8 cellular contexts compared by ENCODE assay signal in the genomic region with DNA sequence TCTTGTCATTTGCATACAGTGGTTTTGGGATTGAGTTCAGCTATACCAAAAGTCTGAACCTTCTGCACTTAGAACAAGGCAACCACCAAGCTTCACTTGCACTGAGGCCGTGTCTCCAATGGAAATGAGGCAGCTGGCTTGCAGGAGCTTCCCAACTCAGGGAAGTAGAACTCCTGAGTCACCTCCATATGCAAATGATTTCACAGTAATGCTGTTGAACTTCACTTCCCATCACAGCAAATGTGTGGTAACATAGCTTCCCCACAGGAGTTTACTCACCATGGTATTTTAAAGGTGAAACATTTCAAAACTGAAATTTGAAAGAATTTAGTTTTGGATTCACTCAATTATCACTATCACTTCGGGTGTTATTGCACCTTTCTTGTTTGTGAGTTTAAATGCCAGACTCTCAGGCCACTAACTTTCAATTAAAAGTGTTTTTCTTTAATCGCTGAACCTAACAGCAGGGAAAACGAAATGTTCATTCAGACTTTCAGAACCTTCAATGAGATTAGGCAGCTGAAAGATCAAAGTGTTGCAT. TPM values are rescaled to one million over a fixed set of nuclear protein-coding genes. Genes with fewer than 3 reads are reported as not detected.
DNase-seq lines count a peak whose midpoint lies in the region; ATAC-seq and TF ChIP-seq lines count a peak whose summit lies in the region.

No MANE protein-coding gene starts in this region.

- in situ Hi-C loops in transverse colon (cut with MboI; ENCODE audit: low pct_ligation_motif_present in 1 of 4, low pct_unique_long_range_greater_than_20kb in 1 of 4, low sequenced_read_pairs in 3 of 4), result loop anchor here in 1 of 4 donors (10.0 kb wide), 1 partner anchor 135 kb away; no protein-coding TSS in a partner anchor

- H3K27me3 ChIP-seq in transverse colon, result no peaks in the 10 kb centered on the region

- H3K27ac Mint-ChIP-seq in activated T-cell treated with anti-CD3 and anti-CD28 coated beads, Interleukin-2, amount 50 U/mL, for 24 hours, result peak overlapping the region; percentile 94
- H3K27ac Mint-ChIP-seq in activated T-helper 17 cell treated with anti-CD3 and anti-CD28 coated beads, Interleukin-2, amount 50 U/mL, for 72 hours, result peak overlapping the region; percentile 89
- H3K27ac Mint-ChIP-seq in stimulated activated naive B cell treated with anti-CD40 and anti-IgM and Interleukin-4, amounts not matched to agents 10 μg/mL and 1 μg/mL and 100 μg/mL, for 72 hours, result peak overlapping the region; percentile 32

- peaks cover 96% of the 10 kb centered on the region for H3K36me3 Mint-ChIP-seq in activated T-cell treated with anti-CD3 and anti-CD28 coated beads, Interleukin-2, amount 50 U/mL, for 24 hours (ENCODE audit: low read depth)
- peaks cover 100% of the 10 kb centered on the region for H3K36me3 Mint-ChIP-seq in activated T-helper 17 cell treated with anti-CD3 and anti-CD28 coated beads, Interleukin-2, amount 50 U/mL, for 72 hours (ENCODE audit: low read depth)
- H3K36me3 Mint-ChIP-seq in stimulated activated naive B cell treated with anti-CD40 and anti-IgM and Interleukin-4, amounts not matched to agents 10 μg/mL and 1 μg/mL and 100 μg/mL, for 72 hours, result peaks cover 45 to 58% of the 10 kb centered on the region in 2 donors

- no peaks in the 10 kb centered on the region for H3K4me1 ChIP-seq in transverse colon

- peak overlapping the region; percentile 73 for H3K4me3 Mint-ChIP-seq in activated T-cell treated with anti-CD3 and anti-CD28 coated beads, Interleukin-2, amount 50 U/mL, for 24 hours
- H3K4me3 Mint-ChIP-seq in activated T-helper 17 cell treated with anti-CD3 and anti-CD28 coated beads, Interleukin-2, amount 50 U/mL, for 72 hours, result peak overlapping the region; percentile 97
- peak overlapping the region; percentile 45 to 73 for H3K4me3 Mint-ChIP-seq in stimulated activated naive B cell treated with anti-CD40 and anti-IgM and Interleukin-4, amounts not matched to agents 10 μg/mL and 1 μg/mL and 100 μg/mL, for 72 hours

- H3K9me3 ChIP-seq in transverse colon, result no peaks in the 10 kb centered on the region

- no peak overlapping the region for H3K4me3 ChIP-seq in transverse colon

- peak; percentile 67 for DNase-seq in activated T-cell treated with anti-CD3 and anti-CD28 coated beads, Interleukin-2, amount 50 U/mL, for 24 hours
- DNase-seq in activated T-cell treated with anti-CD3 and anti-CD28 coated beads for 4 hours (no peak), transverse colon (no peak), LoVo (ENCODE audit: low spot score) (no peak), cortex of kidney (lab: John Stamatoyannopoulos, UW) (no peak)
- peak; percentile 18 for DNase-seq in stimulated activated naive B cell treated with anti-CD40 and anti-IgM and Interleukin-4, amounts not matched to agents 10 μg/mL and 1 μg/mL and 100 μg/mL, for 72 hours

- no peak for TF ChIP-seq EP300 in transverse colon (IDR thresholded peaks at IDR 0.05; ENCODE audit: low read depth)

- no peaks in the 10 kb centered on the region for H3K27me3 Mint-ChIP-seq in activated T-cell treated with anti-CD3 and anti-CD28 coated beads, Interleukin-2, amount 50 U/mL, for 24 hours
- no peaks in the 10 kb centered on the region for H3K27me3 Mint-ChIP-seq in activated T-helper 17 cell treated with anti-CD3 and anti-CD28 coated beads, Interleukin-2, amount 50 U/mL, for 72 hours
- no peaks in the 10 kb centered on the region for H3K27me3 Mint-ChIP-seq in stimulated activated naive B cell treated with anti-CD40 and anti-IgM and Interleukin-4, amounts not matched to agents 10 μg/mL and 1 μg/mL and 100 μg/mL, for 72 hours

- no peak for TF ChIP-seq CTCF in transverse colon (IDR thresholded peaks at IDR 0.05)

- peaks cover 86% of the 10 kb centered on the region for H3K4me1 Mint-ChIP-seq in activated T-cell treated with anti-CD3 and anti-CD28 coated beads, Interleukin-2, amount 50 U/mL, for 24 hours (ENCODE audit: low read depth)
- H3K4me1 Mint-ChIP-seq in activated T-helper 17 cell treated with anti-CD3 and anti-CD28 coated beads, Interleukin-2, amount 50 U/mL, for 72 hours, result peaks cover 62% of the 10 kb centered on the region
- peaks cover 35 to 51% of the 10 kb centered on the region in 2 donors for H3K4me1 Mint-ChIP-seq in stimulated activated naive B cell treated with anti-CD40 and anti-IgM and Interleukin-4, amounts not matched to agents 10 μg/mL and 1 μg/mL and 100 μg/mL, for 72 hours

- H3K36me3 ChIP-seq in transverse colon, result no peaks in the 10 kb centered on the region

- peaks cover 11% of the 10 kb centered on the region for H3K9me3 Mint-ChIP-seq in activated T-cell treated with anti-CD3 and anti-CD28 coated beads, Interleukin-2, amount 50 U/mL, for 24 hours
- no peaks in the 10 kb centered on the region for H3K9me3 Mint-ChIP-seq in activated T-helper 17 cell treated with anti-CD3 and anti-CD28 coated beads, Interleukin-2, amount 50 U/mL, for 72 hours
- H3K9me3 Mint-ChIP-seq in stimulated activated naive B cell treated with anti-CD40 and anti-IgM and Interleukin-4, amounts not matched to agents 10 μg/mL and 1 μg/mL and 100 μg/mL, for 72 hours, result no peaks in the 10 kb centered on the region

- no peak overlapping the region for H3K27ac ChIP-seq in transverse colon

- WGBS in transverse colon (ENCODE audit: low coverage in 1 of 2), 2 donors, result 56 to 85% methylated on average over 3 to 4 of the region's 4 CpGs

- ATAC-seq in HG03025 (IDR thresholded peaks at IDR 0.05; ENCODE audit: low FRiP score, unreplicated experiment), result peak; percentile 53
- peak; percentile 81 for ATAC-seq in activated T-helper 17 cell treated with anti-CD3 and anti-CD28 coated beads, Interleukin-2, amount 50 U/mL, for 72 hours (replicated peaks)
- ATAC-seq in stimulated activated naive B cell treated with anti-CD40 and anti-IgM and Interleukin-4, amounts not matched to agents 10 μg/mL and 1 μg/mL and 100 μg/mL, for 72 hours (replicated peaks), result peak; percentile 85 to 86

- TF ChIP-seq POLR2A in transverse colon (IDR thresholded peaks at IDR 0.05), result no peak

- intact Hi-C loops in transverse colon (cut with DNase I; ENCODE audit: low total_unique reads), result no loop called here

RNA-seq across cellular contexts. Expression of a gene that starts 9.0 kb away (rescaled TPM):
- 10 to 100 TPM; 35.2 to 42.2 TPM for total RNA-seq in activated T-helper 17 cell treated with anti-CD3 and anti-CD28 coated beads, Interleukin-2, amount 50 U/mL, for 72 hours
- total RNA-seq in transverse colon, result 1 to 10 TPM in 2 of 4 donors, under 1 TPM in 1, not detected in 1; 0.80 to 2.9 (median 1.2) TPM

RNA-seq across cellular contexts. Expression of a gene that starts 21.6 kb away (rescaled TPM):
- 10 to 100 TPM; 25.8 to 26.3 TPM for total RNA-seq in activated T-helper 17 cell treated with anti-CD3 and anti-CD28 coated beads, Interleukin-2, amount 50 U/mL, for 72 hours
- 10 to 100 TPM in 2 of 4 donors, 1 to 10 TPM in 2; 1.6 to 58.3 (median 16.5) TPM for total RNA-seq in transverse colon

RNA-seq across cellular contexts. Expression of a gene that starts 51.0 kb away (rescaled TPM):
- total RNA-seq in activated T-helper 17 cell treated with anti-CD3 and anti-CD28 coated beads, Interleukin-2, amount 50 U/mL, for 72 hours, result 1 to 10 TPM; 1.2 to 1.5 TPM
- under 1 TPM in 2 of 4 donors, not detected in 2; 0.27 to 0.64 TPM for total RNA-seq in transverse colon

Comparison
In these comparisons a context has a peak if more than half of its experiments do, and no peak if none do; other contexts are left out.
1. DNase-seq: peak in activated T-cell treated with anti-CD3 and anti-CD28 coated beads, Interleukin-2, amount 50 U/mL, for 24 hours (single experiment) and stimulated activated naive B cell treated with anti-CD40 and anti-IgM and Interleukin-4, amounts not matched to agents 10 μg/mL and 1 μg/mL and 100 μg/mL, for 72 hours (single experiment); none in activated T-cell treated with anti-CD3 and anti-CD28 coated beads for 4 hours (single experiment), transverse colon (single experiment), LoVo (single experiment) and cortex of kidney (single experiment).
2. H3K27ac Mint-ChIP-seq: peak in every context shown above with its lines; median percentile 94 in activated T-cell treated with anti-CD3 and anti-CD28 coated beads, Interleukin-2, amount 50 U/mL, for 24 hours; 89 in activated T-helper 17 cell treated with anti-CD3 and anti-CD28 coated beads, Interleukin-2, amount 50 U/mL, for 72 hours; 32 in stimulated activated naive B cell treated with anti-CD40 and anti-IgM and Interleukin-4, amounts not matched to agents 10 μg/mL and 1 μg/mL and 100 μg/mL, for 72 hours.
3. RNA of a gene that starts 9.0 kb away (total RNA-seq): 35.2 to 42.2 TPM in activated T-helper 17 cell treated with anti-CD3 and anti-CD28 coated beads, Interleukin-2, amount 50 U/mL, for 72 hours; 0.80 to 2.9 TPM in transverse colon; every median in the first group is over 4 times any median in the second.
4. Peak in every context shown above with its lines, with median percentiles within 50 percentile points of each other: H3K4me3 Mint-ChIP-seq and ATAC-seq.